Comparison of ENCODE assay signal across 9 cellular contexts in genomic region chr11:131064373-131064991, GRCh38.
DNase-seq lines count a peak whose midpoint lies in the region; ATAC-seq, FAIRE-seq and TF ChIP-seq lines count a peak whose summit lies in the region.
"Had no signal": no experiment of that assay in that cellular context is flagged by ENCODE, and none has a peak within 500 bp of the region (broad histone marks: within the 10 kb centered on the region; RNA-seq: fewer than 3 reads in every experiment).

No MANE protein-coding gene starts in this region.

- TF ChIP-seq POLR2A in A549 (IDR thresholded peaks at IDR 0.05; ENCODE audit: low read length): no peak

- H3K4me1 Mint-ChIP-seq in HFFc6 (ENCODE audit: low read depth) (peaks cover 16% of the 10 kb centered on the region), natural killer cell (no peaks in the 10 kb centered on the region)
- H3K4me1 Mint-ChIP-seq: naive B cell had no signal

- FAIRE-seq in A549 (lab: Jason Lieb, UNC): no peak

- no peak overlapping the region for H3K4me3 ChIP-seq in A549

- in situ Hi-C loops in G401 (cut with HindIII; ENCODE audit: low sequenced_read_pairs): no loop called here

- no peak overlapping the region for H3K27ac ChIP-seq in A549

- H3K4me1 ChIP-seq in A549: no peaks in the 10 kb centered on the region

- no peak overlapping the region for H3K27ac Mint-ChIP-seq in HFFc6
- H3K27ac Mint-ChIP-seq in natural killer cell: no peak overlapping the region

- peak overlapping the region; percentile 9; the same call in 1 of the 2 replicates for H3K4me3 Mint-ChIP-seq in HFFc6
- H3K4me3 Mint-ChIP-seq in natural killer cell: no peak overlapping the region
- H3K4me3 Mint-ChIP-seq: naive B cell had no signal

- POLR2A ChIA-PET in A549 (lab: Yijun Ruan, JAX): no interaction called here

- TF ChIP-seq CTCF in A549 (IDR thresholded peaks at IDR 0.05): peak; percentile 72
- peak; percentile 93 for TF ChIP-seq CTCF in HFFc6 (IDR thresholded peaks at IDR 0.05)
- TF ChIP-seq CTCF in natural killer cell (IDR thresholded peaks at IDR 0.05): no peak

- CTCF ChIA-PET in A549 (lab: Yijun Ruan, JAX): interaction anchor here (0.6 to 3.1 kb wide), 33 partner anchors 9 to 630 kb away, joined by 3 to 27 read pairs (median 4); partner anchors contain the start of gene SNX19

- H3K9me3 Mint-ChIP-seq in HFFc6 (no peaks in the 10 kb centered on the region), natural killer cell (no peaks in the 10 kb centered on the region)

- peak; percentile 77 to 82 for TF ChIP-seq RAD21 in A549 (conservative IDR thresholded peaks at IDR 0.05 in 1 of 2, IDR thresholded peaks at IDR 0.05 in 1 of 2)

- 8% methylated on average over 8 of the region's 12 CpGs for WGBS in A549 (ENCODE audit: missing lambda C conversion rate)

- no peak for TF ChIP-seq EP300 in A549 (IDR thresholded peaks at IDR 0.05)

- DNase-seq in A549 (ENCODE audit: low read depth in 1 of 2, low spot score in 1 of 2) (peak; percentile 52 to 54), G401 (ENCODE audit: low spot score) (peak; percentile 72), HFFc6 (peak; percentile 34), NCI-H1930 (lab: John Stamatoyannopoulos, UW) (peak; percentile 19 to 40), amniotic epithelial cell (ENCODE audit: low read depth) (peak; percentile 31), hepatic stellate cell (ENCODE audit: low spot score) (peak; percentile 74), natural killer cell (no peak)
- DNase-seq in stimulated activated CD4-positive, alpha-beta T cell treated with anti-CD3 and anti-CD28 coated beads, Interleukin-1b, Interleukin-23, amount 100 ng/mL, for 48 hours: peak; percentile 15
- DNase-seq: naive B cell had no signal

- intact Hi-C loops in natural killer cell (cut with micrococcal nuclease): no loop called here

- ATAC-seq in A549 (peak; percentile 81 to 94), natural killer cell (no peak)

- H3K27me3 Mint-ChIP-seq in HFFc6 (ENCODE audit: insufficient read depth): peaks cover 10% of the 10 kb centered on the region
- H3K27me3 Mint-ChIP-seq in natural killer cell (ENCODE audit: low read depth in 2 of 2): peaks cover 0 to 12% of the 10 kb centered on the region in 2 donors

- no peak overlapping the region for H3K4me2 ChIP-seq in A549

- H3K36me3 Mint-ChIP-seq in HFFc6 (ENCODE audit: low read depth): no peaks in the 10 kb centered on the region
- no peaks in the 10 kb centered on the region for H3K36me3 Mint-ChIP-seq in natural killer cell
- H3K36me3 Mint-ChIP-seq: naive B cell had no signal

- no peaks in the 10 kb centered on the region for H3K9me3 ChIP-seq in A549

TF ChIP-seq in A549, 52 proteins besides CTCF, POLR2A, EP300 and RAD21:
- TF ChIP-seq EHMT2 (IDR thresholded peaks at IDR 0.05; ENCODE audit: low read depth) (no peak), EHF (CRISPR knock-in tag; IDR thresholded peaks at IDR 0.05) (no peak), MYC (IDR thresholded peaks at IDR 0.05; ENCODE audit: borderline replicate concordance, low read length) (no peak), PHF8 (IDR thresholded peaks at IDR 0.05; ENCODE audit: borderline replicate concordance, low read depth) (no peak), SMC3 (IDR thresholded peaks at IDR 0.05) (peak; percentile 55)

Comparison
In these comparisons a context has a peak if more than half of its experiments do, and no peak if none do; other contexts are left out.
1. ATAC-seq: peak in A549 (2 of 2); none in natural killer cell (0 of 3).